In the genomic region with DNA sequence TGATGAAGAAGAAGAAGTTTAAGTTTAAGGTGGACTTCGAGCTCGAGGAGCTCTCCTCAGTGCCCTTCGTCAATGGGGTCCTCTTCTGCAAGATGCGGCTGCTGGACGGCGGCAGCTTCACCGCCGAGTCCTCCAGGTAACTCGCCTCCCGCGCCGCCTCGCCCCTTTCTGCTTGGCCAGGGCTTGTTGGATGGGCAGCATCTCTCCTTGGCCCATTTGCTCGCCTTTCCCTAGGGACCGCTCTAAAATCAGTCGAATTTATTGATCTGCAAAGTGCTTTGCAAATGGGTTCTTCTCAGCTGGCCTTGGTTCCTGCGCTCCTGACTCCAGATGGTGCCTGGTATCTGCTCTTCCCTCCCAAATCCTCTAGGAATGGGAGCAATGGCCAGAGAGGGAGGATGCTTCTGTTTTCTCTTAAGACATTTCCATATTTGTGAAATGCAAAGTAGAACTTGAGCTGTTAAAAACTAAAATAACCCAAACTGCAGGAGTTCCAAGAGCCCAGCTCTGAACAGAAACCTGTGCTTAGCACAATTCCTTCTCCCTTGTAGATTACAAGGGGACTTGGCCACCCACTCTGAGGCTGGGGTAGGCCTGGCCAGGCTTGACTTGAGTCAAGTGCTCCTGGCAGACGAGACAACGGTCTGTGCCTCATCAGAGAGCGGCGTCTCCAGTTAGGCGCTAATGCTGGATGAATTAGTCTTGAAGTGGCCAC, we compare ENCODE assay signal across 8 cellular contexts.
A peak's percentile ranks its signal among the peaks of the same experiment; 100 is the strongest.
DNase-seq lines count a peak whose midpoint lies in the region; ATAC-seq lines count a peak whose summit lies in the region.

No MANE protein-coding gene starts in this region.

- peak; percentile 28 for ATAC-seq in HG02759 (IDR thresholded peaks at IDR 0.05; ENCODE audit: unreplicated experiment)

- DNase-seq in DMS 273 (lab: John Stamatoyannopoulos, UW; ENCODE audit: unreplicated experiment), result peak; percentile 76
- DNase-seq in DMS 273 treated with DMSO at 0.1 percent for 48 hours (lab: John Stamatoyannopoulos, UW), result no peak
- peak; percentile 22 for DNase-seq in NCI-H187 treated with DMSO at 0.1 percent for 48 hours (lab: John Stamatoyannopoulos, UW)
- peak; percentile 63 for DNase-seq in UCSD-AML1 (lab: John Stamatoyannopoulos, UW; ENCODE audit: unreplicated experiment)
- peak in 25 of 61 donors; percentile 2 to 67 (median 15) for DNase-seq in caudate nucleus (lab: John Stamatoyannopoulos, UW)
- DNase-seq in kidney tubule cell (ENCODE audit: low spot score), result peak; percentile 58
- DNase-seq in stimulated activated CD4-positive, alpha-beta T cell treated with anti-CD3 and anti-CD28 coated beads, Interleukin-4, amount 100 ng/mL, for 1 hour, result peak; percentile 19

- H3K27ac ChIP-seq in caudate nucleus (ENCODE audit: low read depth, low read length), result peak overlapping the region; percentile 18
